Comparison of ENCODE assay signal across 29 cellular contexts in the genomic region with DNA sequence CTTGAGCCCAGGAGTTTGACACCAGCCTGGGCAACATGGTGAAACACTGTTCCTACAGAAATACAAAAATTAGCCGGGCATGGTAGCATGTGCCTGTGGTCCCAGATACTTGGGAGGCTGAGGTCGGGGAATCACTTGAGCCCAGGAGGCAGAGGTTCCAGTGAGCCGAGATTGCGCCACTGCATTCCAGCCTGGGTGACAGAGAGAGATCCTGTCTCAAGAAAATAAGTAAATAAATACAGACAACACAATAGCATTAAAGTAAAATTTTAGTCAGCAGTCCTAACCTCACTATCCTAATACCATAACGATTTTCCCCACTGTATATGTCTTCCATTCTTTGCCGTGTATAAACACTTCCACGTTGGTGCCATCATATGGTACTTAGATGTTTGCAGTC.
A peak's percentile ranks its signal among the peaks of the same experiment; 100 is the strongest.
DNase-seq lines count a peak whose midpoint lies in the region.
"Had no signal": no experiment of that assay in that cellular context is flagged by ENCODE, and none has a peak within 500 bp of the region (broad histone marks: within the 10 kb centered on the region; RNA-seq: fewer than 3 reads in every experiment).

No MANE protein-coding gene starts in this region.

- no peaks in the 10 kb centered on the region for H3K79me2 ChIP-seq in GM23248 (ENCODE audit: insufficient read depth)

- H3K27ac ChIP-seq in GM23248 (peak overlapping the region; percentile 56), SK-N-MC (peak overlapping the region; percentile 97)
- H3K27ac ChIP-seq: cardiac muscle cell, left ventricle myocardium inferior, neutrophil, prostate gland, transverse colon had no signal

- H3K9me2 ChIP-seq in GM23248 (ENCODE audit: insufficient read depth): no peaks in the 10 kb centered on the region

- H3K4me2 ChIP-seq in GM23248 (ENCODE audit: unreplicated experiment): peak overlapping the region; percentile 71
- H3K4me2 ChIP-seq in skeletal muscle satellite cell (ENCODE audit: low read length): peak overlapping the region; percentile 74

- 41 to 44% methylated on average over 7 of the region's 7 CpGs for WGBS in GM23248 (ENCODE audit: low coverage in 1 of 2, low lambda C conversion rate in 2 of 2, missing lambda C conversion rate in 2 of 2), 2 experiments

- H3F3A ChIP-seq in GM23248 (ENCODE audit: insufficient read depth): peaks cover 26% of the 10 kb centered on the region

- peaks cover 37% of the 10 kb centered on the region for H3K4me1 ChIP-seq in GM23248 (ENCODE audit: insufficient read depth)
- H3K4me1 ChIP-seq in skeletal muscle satellite cell (ENCODE audit: control insufficient read depth, insufficient read depth, low read length): peaks cover 27% of the 10 kb centered on the region
- H3K4me1 ChIP-seq: prostate gland, transverse colon had no signal

- H3K9me3 ChIP-seq in GM23248 (ENCODE audit: low read depth) (no peaks in the 10 kb centered on the region), SK-N-MC (ENCODE audit: low read depth, low read length) (no peaks in the 10 kb centered on the region), skeletal muscle satellite cell (replicated peaks; ENCODE audit: low read length) (no peaks in the 10 kb centered on the region)
- H3K9me3 ChIP-seq: neutrophil, prostate gland, sigmoid colon, transverse colon had no signal

- H3K9ac ChIP-seq in GM23248 (peak overlapping the region; percentile 43; the same call in 1 of the 2 replicates), SK-N-MC (ENCODE audit: insufficient read length) (peak overlapping the region; percentile 63), skeletal muscle satellite cell (ENCODE audit: low read depth, low read length) (no peak overlapping the region)

- in situ Hi-C loops in GM23248 (cut with MboI): no loop called here

- H3K27me3 ChIP-seq in GM23248 (replicated peaks; ENCODE audit: insufficient read depth) (no peaks in the 10 kb centered on the region), skeletal muscle satellite cell (ENCODE audit: control insufficient read depth, insufficient read depth, low read length) (no peaks in the 10 kb centered on the region)
- H3K27me3 ChIP-seq: cardiac muscle cell, neutrophil, sigmoid colon, transverse colon had no signal

- DNase-seq in GM23248 (peak; percentile 33), SK-N-MC (ENCODE audit: low read depth, low spot score) (no peak), fibroblast of gingiva (ENCODE audit: low read depth) (peak; percentile 22), SIG-M5 (lab: John Stamatoyannopoulos, UW) (no peak), superior temporal gyrus (ENCODE audit: extremely low spot score) (no peak)
- no peak for DNase-seq in activated effector memory CD4-positive, alpha-beta T cell treated with Interleukin-2 at 50 U/mL for 16 hours
- DNase-seq: activated CD4-positive, alpha-beta T cell treated with anti-CD3 and anti-CD28 coated beads, Interleukin-2, amount 10 ng/mL, durations not matched to agents 24 days and 14 days; activated CD8-positive, alpha-beta memory T cell treated with anti-CD3 and anti-CD28 coated beads for 24 hours; activated T-cell treated with anti-CD3 and anti-CD28 coated beads for 4 hours; aorta; Caco-2; DMS53; effector CD4-positive, alpha-beta T cell; GF-D8; islet precursor cell; left ventricle myocardium inferior; NCI-H1417; NCI-H2029 treated with DMSO at 0.1 percent for 48 hours; NCI-H2227 treated with DMSO at 0.1 percent for 48 hours; NCI-H526 treated with DMSO at 0.1 percent for 48 hours; sigmoid colon; stimulated activated CD4-positive, alpha-beta T cell treated with anti-CD3 and anti-CD28 coated beads, Interleukin-15, amount 100 ng/mL, for 24 hours; stimulated activated CD4-positive, alpha-beta T cell treated with anti-CD3 and anti-CD28 coated beads, Interleukin-4, amount 100 ng/mL, for 4 hours; T1000; transverse colon had no signal

- H3K36me3 ChIP-seq in GM23248 (ENCODE audit: low read depth): no peaks in the 10 kb centered on the region
- no peaks in the 10 kb centered on the region for H3K36me3 ChIP-seq in SK-N-MC (ENCODE audit: insufficient read depth, low read length)
- H3K36me3 ChIP-seq in skeletal muscle satellite cell (ENCODE audit: insufficient read depth, low read length): no peaks in the 10 kb centered on the region
- H3K36me3 ChIP-seq: cardiac muscle cell, left ventricle myocardium inferior, neutrophil, prostate gland, sigmoid colon, transverse colon had no signal

- peak overlapping the region; percentile 70 for H2AFZ ChIP-seq in GM23248

- no peaks in the 10 kb centered on the region for H4K20me1 ChIP-seq in GM23248 (ENCODE audit: insufficient read depth)

- H3K4me3 ChIP-seq in GM23248 (peak overlapping the region; percentile 49), SK-N-MC (peak overlapping the region; percentile 72), skeletal muscle satellite cell (ENCODE audit: low read length) (no peak overlapping the region)
- H3K4me3 ChIP-seq: cardiac muscle cell, left ventricle myocardium inferior, prostate gland, sigmoid colon, transverse colon had no signal

Comparison
In these comparisons a context has a peak if more than half of its experiments do, and no peak if none do; other contexts are left out.
1. DNase-seq: peak in GM23248 (single experiment) and fibroblast of gingiva (single experiment); none in SK-N-MC (single experiment), SIG-M5 (single experiment), superior temporal gyrus (single experiment) and activated effector memory CD4-positive, alpha-beta T cell treated with Interleukin-2 at 50 U/mL for 16 hours (single experiment).